Comparison of ENCODE assay signal across 18 cellular contexts in genomic region chr12:14164266-14164665, GRCh38.
"Had no signal": no experiment of that assay in that cellular context is flagged by ENCODE, and none has a peak within 500 bp of the region (broad histone marks: within the 10 kb centered on the region; RNA-seq: fewer than 3 reads in every experiment).

No MANE protein-coding gene starts in this region.

- H3K4me3 ChIP-seq: heart left ventricle, mucosa of descending colon, right atrium auricular region, sigmoid colon, stomach, thoracic aorta, transverse colon had no signal

- H3K4me3 Mint-ChIP-seq: naive thymus-derived CD8-positive, alpha-beta T cell had no signal

- FAIRE-seq: endometrium, frontal cortex, small intestine had no signal

- H3K4me1 ChIP-seq: heart left ventricle, right atrium auricular region, sigmoid colon, stomach, transverse colon had no signal

- DNase-seq: effector memory CD4-positive, alpha-beta T cell; heart left ventricle; hippocampal formation; kidney glomerular epithelial cell; mucosa of descending colon; naive thymus-derived CD8-positive, alpha-beta T cell; sigmoid colon; small intestine; stimulated activated CD4-positive, alpha-beta T cell treated with anti-CD3 and anti-CD28 coated beads, Interleukin-12 subunit alpha, Interleukin-12 subunit beta, amount 100 ng/mL, for 4 hours; stimulated activated naive CD4-positive, alpha-beta T cell; stomach; substantia nigra; transverse colon had no signal

- H3K9me3 ChIP-seq: heart left ventricle, mucosa of descending colon, neutrophil, right atrium auricular region, sigmoid colon, stomach, thoracic aorta, transverse colon had no signal

- H3K9me3 Mint-ChIP-seq: naive thymus-derived CD8-positive, alpha-beta T cell had no signal

- H3K36me3 Mint-ChIP-seq: naive thymus-derived CD8-positive, alpha-beta T cell had no signal

- H3K27me3 ChIP-seq: right atrium auricular region, sigmoid colon, stomach, transverse colon had no signal

- ATAC-seq: heart left ventricle; mucosa of descending colon; naive thymus-derived CD8-positive, alpha-beta T cell had no signal

- H3K36me3 ChIP-seq: heart left ventricle, neutrophil, right atrium auricular region, sigmoid colon, stomach, thoracic aorta, transverse colon had no signal

- H3K27ac ChIP-seq: heart left ventricle, neutrophil, right atrium auricular region, sigmoid colon, stomach, thoracic aorta, transverse colon had no signal

- H3K27me3 Mint-ChIP-seq: naive thymus-derived CD8-positive, alpha-beta T cell had no signal
